19 cellular contexts compared by ENCODE assay signal in the genomic region with DNA sequence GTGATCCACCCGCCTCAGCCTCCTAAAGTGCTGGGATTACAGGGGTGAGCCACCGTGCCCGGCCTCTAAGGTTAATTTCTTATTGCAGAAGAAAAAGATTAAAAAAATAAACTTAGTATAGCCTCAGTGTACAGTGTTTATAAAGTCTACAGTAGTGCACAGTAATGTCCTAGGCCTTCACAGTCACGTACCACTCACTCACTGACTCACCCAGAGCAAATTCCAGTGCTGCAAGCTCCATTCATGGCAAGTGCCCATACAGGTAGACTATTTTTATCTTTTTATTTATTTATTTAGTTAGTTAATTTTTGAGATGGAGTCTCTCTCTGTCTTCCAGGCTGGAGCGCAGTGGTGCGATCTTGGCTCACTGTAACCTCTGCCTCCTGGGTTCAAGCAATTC. TPM values are rescaled to one million over a fixed set of nuclear protein-coding genes. Genes with fewer than 3 reads are reported as not detected.
A peak's percentile ranks its signal among the peaks of the same experiment; 100 is the strongest.
DNase-seq lines count a peak whose midpoint lies in the region; ATAC-seq and TF ChIP-seq lines count a peak whose summit lies in the region.
"Had no signal": no experiment of that assay in that cellular context is flagged by ENCODE, and none has a peak within 500 bp of the region (broad histone marks: within the 10 kb centered on the region; RNA-seq: fewer than 3 reads in every experiment).

No MANE protein-coding gene starts in this region.

- H3K36me3 ChIP-seq in tibial artery, result no peaks in the 10 kb centered on the region
- H3K36me3 ChIP-seq: gastrocnemius medialis had no signal

- DNase-seq in ACHN, result peak; percentile 41
- peak; percentile 58 for DNase-seq in LHCN-M2 (ENCODE audit: low read depth)
- DNase-seq in amniotic epithelial cell (ENCODE audit: low read depth), result peak; percentile 73
- peak; percentile 70 to 83 for DNase-seq in foreskin fibroblast
- no peak for DNase-seq in stimulated activated effector memory CD8-positive, alpha-beta T cell treated with anti-CD3 and anti-CD28 coated beads, Interleukin-12 subunit alpha, Interleukin-12 subunit beta, amount 100 ng/mL, for 72 hours (ENCODE audit: low spot score in 2 of 2)
- DNase-seq in tibial artery, result no peak
- DNase-seq: activated CD4-positive, alpha-beta T cell treated with anti-CD3 and anti-CD28 coated beads, Interleukin-2, amount 50 U/mL, for 48 hours; activated naive CD8-positive, alpha-beta T cell treated with anti-CD3 and anti-CD28 coated beads for 36 hours; activated T-cell treated with anti-CD3 and anti-CD28 coated beads, Interleukin-2, amount 50 U/mL, for 72 hours; CD8-positive, alpha-beta memory T cell; effector memory CD4-positive, alpha-beta T cell; gastrocnemius medialis; NCI-H1092 treated with DMSO at 0.1 percent for 48 hours; NCI-H526 treated with DMSO at 0.1 percent for 48 hours; nucleus accumbens; stimulated activated CD4-positive, alpha-beta T cell treated with anti-CD3 and anti-CD28 coated beads, Interleukin-4, amount 100 ng/mL, for 24 hours; substantia nigra had no signal

- no peak overlapping the region for H3K27ac ChIP-seq in tibial artery
- H3K27ac ChIP-seq: gastrocnemius medialis had no signal

- H3K9me3 ChIP-seq in tibial artery, result no peaks in the 10 kb centered on the region
- H3K9me3 ChIP-seq: gastrocnemius medialis had no signal

- peaks cover 0 to 9% (median 6%) of the 10 kb centered on the region in 4 donors for H3K4me1 ChIP-seq in tibial artery

- H3K9me3 Mint-ChIP-seq in stimulated activated effector memory CD8-positive, alpha-beta T cell treated with anti-CD3 and anti-CD28 coated beads, Interleukin-12 subunit alpha, Interleukin-12 subunit beta, amount 100 ng/mL, for 72 hours, result no peaks in the 10 kb centered on the region
- H3K9me3 Mint-ChIP-seq: activated naive CD8-positive, alpha-beta T cell treated with anti-CD3 and anti-CD28 coated beads for 36 hours; activated T-cell treated with anti-CD3 and anti-CD28 coated beads, Interleukin-2, amount 50 U/mL, for 72 hours; CD8-positive, alpha-beta memory T cell had no signal

- peaks cover 10% of the 10 kb centered on the region for H3K4me1 Mint-ChIP-seq in stimulated activated effector memory CD8-positive, alpha-beta T cell treated with anti-CD3 and anti-CD28 coated beads, Interleukin-12 subunit alpha, Interleukin-12 subunit beta, amount 100 ng/mL, for 72 hours

- H3K27me3 ChIP-seq in tibial artery, result no peaks in the 10 kb centered on the region

- H3K27ac Mint-ChIP-seq in stimulated activated effector memory CD8-positive, alpha-beta T cell treated with anti-CD3 and anti-CD28 coated beads, Interleukin-12 subunit alpha, Interleukin-12 subunit beta, amount 100 ng/mL, for 72 hours, result no peak overlapping the region
- H3K27ac Mint-ChIP-seq: activated naive CD8-positive, alpha-beta T cell treated with anti-CD3 and anti-CD28 coated beads for 36 hours; activated T-cell treated with anti-CD3 and anti-CD28 coated beads, Interleukin-2, amount 50 U/mL, for 72 hours had no signal

- TF ChIP-seq CTCF in foreskin fibroblast (IDR thresholded peaks at IDR 0.05; ENCODE audit: low read depth, low read length) (no peak), tibial artery (IDR thresholded peaks at IDR 0.05) (no peak)

- no peaks in the 10 kb centered on the region for H3K36me3 Mint-ChIP-seq in stimulated activated effector memory CD8-positive, alpha-beta T cell treated with anti-CD3 and anti-CD28 coated beads, Interleukin-12 subunit alpha, Interleukin-12 subunit beta, amount 100 ng/mL, for 72 hours

- in situ Hi-C loops in ACHN (cut with HindIII; ENCODE audit: low pct_ligation_motif_present, low pct_unique_long_range_greater_than_20kb, low sequenced_read_pairs), result no loop called here

- intact Hi-C loops in tibial artery (cut with DNase I; ENCODE audit: low total_unique reads), result loop anchor here (5.0 kb wide), 1 partner anchor 138 kb away; no protein-coding TSS in a partner anchor

- no peak for ATAC-seq in stimulated activated effector memory CD8-positive, alpha-beta T cell treated with anti-CD3 and anti-CD28 coated beads, Interleukin-12 subunit alpha, Interleukin-12 subunit beta, amount 100 ng/mL, for 72 hours
- ATAC-seq in HG03469 (IDR thresholded peaks at IDR 0.05; ENCODE audit: unreplicated experiment) (no peak), HG03025 (IDR thresholded peaks at IDR 0.05; ENCODE audit: low FRiP score, unreplicated experiment) (no peak)
- ATAC-seq: activated T-cell treated with anti-CD3 and anti-CD28 coated beads, Interleukin-2, amount 50 U/mL, for 72 hours; gastrocnemius medialis had no signal

- H3K4me3 Mint-ChIP-seq in stimulated activated effector memory CD8-positive, alpha-beta T cell treated with anti-CD3 and anti-CD28 coated beads, Interleukin-12 subunit alpha, Interleukin-12 subunit beta, amount 100 ng/mL, for 72 hours, result no peak overlapping the region
- H3K4me3 Mint-ChIP-seq: activated naive CD8-positive, alpha-beta T cell treated with anti-CD3 and anti-CD28 coated beads for 36 hours; activated T-cell treated with anti-CD3 and anti-CD28 coated beads, Interleukin-2, amount 50 U/mL, for 72 hours had no signal

- no peak overlapping the region for H3K4me3 ChIP-seq in foreskin fibroblast (ENCODE audit: low read depth in 1 of 2, low read length in 2 of 2)
- no peak overlapping the region for H3K4me3 ChIP-seq in tibial artery
- H3K4me3 ChIP-seq: gastrocnemius medialis had no signal

RNA-seq across cellular contexts. Expression of a gene that starts 3.2 kb away (rescaled TPM):
- 46.1 and 47.5 TPM in 2 replicates for total RNA-seq in LHCN-M2 (2014; rRNA removed)
- 106 TPM for polyA plus RNA-seq in LHCN-M2 (2012)

Comparison
In these comparisons a context has a peak if more than half of its experiments do, and no peak if none do; other contexts are left out.
1. DNase-seq: peak in ACHN (single experiment), LHCN-M2 (single experiment), amniotic epithelial cell (single experiment) and foreskin fibroblast (2 of 2); none in stimulated activated effector memory CD8-positive, alpha-beta T cell treated with anti-CD3 and anti-CD28 coated beads, Interleukin-12 subunit alpha, Interleukin-12 subunit beta, amount 100 ng/mL, for 72 hours (0 of 2) and tibial artery (0 of 2).